ENCODE assay signal across 15 cellular contexts in genomic region chr2:100283724-100284501, GRCh38. TPM values are rescaled to one million over a fixed set of nuclear protein-coding genes. Genes with fewer than 3 reads are reported as not detected.
DNase-seq lines count a peak whose midpoint lies in the region; ATAC-seq lines count a peak whose summit lies in the region.
"Had no signal": no experiment of that assay in that cellular context is flagged by ENCODE, and none has a peak within 500 bp of the region (broad histone marks: within the 10 kb centered on the region; RNA-seq: fewer than 3 reads in every experiment).

No MANE protein-coding gene starts in this region.

- H3K9me3 Mint-ChIP-seq in CD8-positive, alpha-beta memory T cell, result no peaks in the 10 kb centered on the region
- H3K9me3 Mint-ChIP-seq: HFFc6; natural killer cell treated with Interleukin-12 subunit alpha and Interleukin-12 subunit beta and Interleukin-15 and Interleukin-18, amount 100 ng/mL, for 72 hours had no signal

- peaks cover 22% of the 10 kb centered on the region for H3K4me1 ChIP-seq in mesenchymal stem cell (ENCODE audit: control insufficient read depth, insufficient read depth, low read depth, low read length)
- H3K4me1 ChIP-seq in CD8-positive, alpha-beta memory T cell (ENCODE audit: insufficient read depth, low read length), result no peaks in the 10 kb centered on the region
- H3K4me1 ChIP-seq: sigmoid colon had no signal

- H3K36me3 Mint-ChIP-seq in CD8-positive, alpha-beta memory T cell, result no peaks in the 10 kb centered on the region
- H3K36me3 Mint-ChIP-seq: natural killer cell treated with Interleukin-12 subunit alpha and Interleukin-12 subunit beta and Interleukin-15 and Interleukin-18, amount 100 ng/mL, for 72 hours had no signal

- H2BK5ac ChIP-seq in mesenchymal stem cell (ENCODE audit: low read depth, low read length, poor library complexity, severe bottlenecking), result no peak overlapping the region

- H3K79me1 ChIP-seq in mesenchymal stem cell (replicated peaks; ENCODE audit: low read length, poor library complexity, severe bottlenecking), result no peaks in the 10 kb centered on the region

- peak overlapping the region; percentile 6 for H2AK5ac ChIP-seq in mesenchymal stem cell (ENCODE audit: low read length, severe bottlenecking)

- H3K27ac Mint-ChIP-seq in CD8-positive, alpha-beta memory T cell, result no peak overlapping the region
- H3K27ac Mint-ChIP-seq: HFFc6; natural killer cell treated with Interleukin-12 subunit alpha and Interleukin-12 subunit beta and Interleukin-15 and Interleukin-18, amount 100 ng/mL, for 72 hours had no signal

- H3K4me3 ChIP-seq in mesenchymal stem cell (ENCODE audit: insufficient read depth in 1 of 2, low read depth in 1 of 2, low read length in 2 of 2), result no peak overlapping the region
- no peak overlapping the region for H3K4me3 ChIP-seq in CD8-positive, alpha-beta memory T cell (ENCODE audit: low read length)
- H3K4me3 ChIP-seq: PC-9, sigmoid colon had no signal

- H3K4ac ChIP-seq in mesenchymal stem cell (ENCODE audit: low read depth in 1 of 2, low read length in 2 of 2), result no peak overlapping the region

- no peak overlapping the region for H2AFZ ChIP-seq in mesenchymal stem cell (ENCODE audit: low read depth, low read length)
- H2AFZ ChIP-seq: PC-9 had no signal

- H3K27me3 Mint-ChIP-seq in CD8-positive, alpha-beta memory T cell, result peaks cover 0 to 37% of the 10 kb centered on the region in 2 donors

- H4K8ac ChIP-seq in mesenchymal stem cell (ENCODE audit: low read length), result peak overlapping the region; percentile 71

- peak overlapping the region; percentile 42 to 69 for H2BK12ac ChIP-seq in mesenchymal stem cell (ENCODE audit: low read length in 2 of 2)

- no peak overlapping the region for H3K14ac ChIP-seq in mesenchymal stem cell (ENCODE audit: low read length in 2 of 2)

- H3K4me1 Mint-ChIP-seq in CD8-positive, alpha-beta memory T cell, result peaks cover 0 to 11% (median 4%) of the 10 kb centered on the region in 3 donors

- H3K9ac ChIP-seq in mesenchymal stem cell (ENCODE audit: low read length), result no peak overlapping the region

- no peak overlapping the region for H2BK120ac ChIP-seq in mesenchymal stem cell (ENCODE audit: low read depth, low read length)

- CTCF ChIA-PET in CD8-positive, alpha-beta memory T cell (lab: Charles Lee), result no interaction called here

- H3K27me3 ChIP-seq in mesenchymal stem cell (ENCODE audit: control insufficient read depth in 1 of 2, insufficient read depth in 1 of 2, low read length in 2 of 2), result peaks cover 0 to 3% of the 10 kb centered on the region in 2 experiments
- no peaks in the 10 kb centered on the region for H3K27me3 ChIP-seq in CD8-positive, alpha-beta memory T cell (ENCODE audit: insufficient read depth, low read length, poor library complexity, severe bottlenecking)
- H3K27me3 ChIP-seq: sigmoid colon had no signal

- POLR2A ChIA-PET in CD8-positive, alpha-beta memory T cell (lab: Charles Lee), result no interaction called here

- no peaks in the 10 kb centered on the region for H3K9me3 ChIP-seq in mesenchymal stem cell (ENCODE audit: control insufficient read depth, low read length)
- H3K9me3 ChIP-seq in CD8-positive, alpha-beta memory T cell (ENCODE audit: low read length), result no peaks in the 10 kb centered on the region
- H3K9me3 ChIP-seq: sigmoid colon had no signal

- H3K4me2 ChIP-seq in mesenchymal stem cell (ENCODE audit: low read length, poor library complexity, severe bottlenecking), result peak overlapping the region; percentile 10
- H3K4me2 ChIP-seq: PC-9 had no signal

- no peak for ATAC-seq in HG02870 (IDR thresholded peaks at IDR 0.05; ENCODE audit: unreplicated experiment)
- no peak for ATAC-seq in HG03196 (IDR thresholded peaks at IDR 0.05; ENCODE audit: unreplicated experiment)
- ATAC-seq: natural killer cell treated with Interleukin-12 subunit alpha and Interleukin-12 subunit beta and Interleukin-15 and Interleukin-18, amount 100 ng/mL, for 72 hours had no signal

- DNase-seq in GF-D8 (lab: John Stamatoyannopoulos, UW), result peak; percentile 15
- peak; percentile 60 for DNase-seq in NCI-H2171 treated with DMSO at 0.1 percent for 48 hours (lab: John Stamatoyannopoulos, UW)
- DNase-seq in mesenchymal stem cell, result no peak
- DNase-seq in kidney glomerular epithelial cell (lab: John Stamatoyannopoulos, UW), result no peak
- DNase-seq in CD8-positive, alpha-beta memory T cell, result no peak
- DNase-seq: HFFc6, NCI-H1694 treated with DMSO at 0.1 percent for 48 hours, PC-9, sigmoid colon had no signal

- no peak overlapping the region for H4K91ac ChIP-seq in mesenchymal stem cell (ENCODE audit: low read length)

- WGBS in mesenchymal stem cell, result 71% methylated on average over 20 of the region's 20 CpGs

- H3K18ac ChIP-seq in mesenchymal stem cell (ENCODE audit: low read depth in 1 of 2, low read length in 2 of 2), result peak overlapping the region in 1 of 2 experiments; percentile 50

- H3K23ac ChIP-seq in mesenchymal stem cell (ENCODE audit: low read length in 2 of 2), result no peak overlapping the region

- no peaks in the 10 kb centered on the region for H3K36me3 ChIP-seq in mesenchymal stem cell (ENCODE audit: control insufficient read depth in 1 of 2, insufficient read depth in 2 of 2, low read depth in 1 of 2, low read length in 2 of 2)
- H3K36me3 ChIP-seq in CD8-positive, alpha-beta memory T cell (ENCODE audit: insufficient read depth, low read length), result no peaks in the 10 kb centered on the region

- H2BK15ac ChIP-seq in mesenchymal stem cell (ENCODE audit: low read depth, poor library complexity, severe bottlenecking), result no peak overlapping the region

- H3K4me3 Mint-ChIP-seq in CD8-positive, alpha-beta memory T cell, result no peak overlapping the region
- H3K4me3 Mint-ChIP-seq: HFFc6; natural killer cell treated with Interleukin-12 subunit alpha and Interleukin-12 subunit beta and Interleukin-15 and Interleukin-18, amount 100 ng/mL, for 72 hours had no signal

- H3K27ac ChIP-seq in angular gyrus (ENCODE audit: low read depth, low read length) (peak overlapping the region; percentile 5), mesenchymal stem cell (ENCODE audit: low read length, poor library complexity, severe bottlenecking) (peak overlapping the region; percentile 75)
- no peak overlapping the region for H3K27ac ChIP-seq in CD8-positive, alpha-beta memory T cell (ENCODE audit: low read depth, low read length)
- H3K27ac ChIP-seq: C4-2B, PC-9, sigmoid colon had no signal

RNA-seq across cellular contexts. Expression of gene LONRF2, which starts 38.4 kb away (rescaled TPM):
- polyA plus RNA-seq in mesenchymal stem cell (2013, experiment 1 of 2), result 0.06 TPM
- polyA plus RNA-seq in mesenchymal stem cell (2013, experiment 2 of 2), result 0.04 TPM
- total RNA-seq in CD8-positive, alpha-beta memory T cell, result under 1 TPM; 0.13 to 0.20 TPM
- not detected for polyA plus RNA-seq in CD8-positive, alpha-beta memory T cell
- total RNA-seq: HFFc6; natural killer cell treated with Interleukin-12 subunit alpha and Interleukin-12 subunit beta and Interleukin-15 and Interleukin-18, amount 100 ng/mL, for 72 hours; PC-9 had no signal
- polyA plus RNA-seq: keratinocyte had no signal

Comparison
In these comparisons a context has a peak if more than half of its experiments do, and no peak if none do; other contexts are left out.
1. DNase-seq: peak in GF-D8 (single experiment) and NCI-H2171 treated with DMSO at 0.1 percent for 48 hours (single experiment); none in mesenchymal stem cell (single experiment), kidney glomerular epithelial cell (single experiment) and CD8-positive, alpha-beta memory T cell (0 of 5).